Comparison of ENCODE assay signal across 8 cellular contexts in the genomic region with DNA sequence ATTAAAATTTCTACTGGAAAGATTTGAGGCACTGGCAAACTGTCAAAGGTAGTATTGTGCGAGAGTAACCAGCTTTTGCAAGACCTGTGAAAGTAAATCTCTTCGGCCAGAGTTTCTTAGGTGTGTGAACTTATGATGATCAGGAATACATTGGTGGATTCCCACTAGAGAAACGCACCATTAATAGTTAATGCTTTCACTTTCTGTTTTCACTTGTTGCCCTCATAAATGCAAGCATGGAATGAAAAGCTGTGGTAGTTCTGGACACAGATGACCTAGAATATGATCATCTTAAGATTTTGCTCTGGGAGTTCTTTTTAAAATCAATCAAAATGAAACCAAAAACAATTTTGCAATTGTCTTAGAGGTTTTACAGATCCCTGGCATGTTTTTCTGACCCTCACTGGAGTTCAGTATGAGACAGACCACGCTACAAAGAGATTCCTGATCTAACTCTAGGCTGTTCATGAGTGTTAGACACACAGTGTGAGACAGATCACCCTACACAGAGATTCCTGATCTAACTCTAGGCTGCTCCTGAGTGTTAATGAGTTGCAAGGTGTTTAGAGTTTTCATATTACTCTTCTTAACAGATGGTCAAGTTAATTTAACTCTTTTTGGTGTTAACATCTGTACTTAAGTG.
A peak's percentile ranks its signal among the peaks of the same experiment; 100 is the strongest.
DNase-seq lines count a peak whose midpoint lies in the region; ATAC-seq and TF ChIP-seq lines count a peak whose summit lies in the region.

No MANE protein-coding gene starts in this region.

- H3K27ac ChIP-seq in IMR-90 (ENCODE audit: insufficient read depth, low read length) (no peak overlapping the region), transverse colon (peak overlapping the region in 3 of 4 donors; percentile 0 to 23 (median 22))

- 0 out of 2 replicates have a peak overlapping the region, but pooled peaks have one; percentile 39 for H4K5ac ChIP-seq in IMR-90 (ENCODE audit: low read depth, low read length)

- TF ChIP-seq EP300 in transverse colon (IDR thresholded peaks at IDR 0.05; ENCODE audit: low read depth) = no peak

- POLR2A ChIA-PET in IMR-90 (lab: Charles Lee; ENCODE audit: unreplicated experiment) = no interaction called here

- no peak overlapping the region for H2AK9ac ChIP-seq in IMR-90 (replicated peaks; ENCODE audit: low read depth, low read length, poor library complexity)

- no peak overlapping the region; a peak in 1 of 4 replicates for H4K8ac ChIP-seq in IMR-90 (ENCODE audit: low read depth in 2 of 2, low read length in 2 of 2)

- H2BK120ac ChIP-seq in IMR-90 (ENCODE audit: low read depth, low read length) = no peak overlapping the region

- CTCF ChIA-PET in IMR-90 (lab: Yijun Ruan, JAX) = interaction anchor here (3.6 kb wide), 1 partner anchor 11 kb away, joined by 12 read pairs; no protein-coding TSS in a partner anchor

- peak; percentile 22 for DNase-seq in AG10803 (ENCODE audit: low read depth)
- DNase-seq in IMR-90 = peak; percentile 21
- DNase-seq in foreskin fibroblast = no peak
- no peak for DNase-seq in transverse colon
- no peak for DNase-seq in KBM-7
- DNase-seq in NCI-H1436 (lab: John Stamatoyannopoulos, UW) = no peak
- DNase-seq in lower leg skin (ENCODE audit: low spot score in 2 of 2) = no peak

- H2BK15ac ChIP-seq in IMR-90 (ENCODE audit: low read depth, low read length) = no peak overlapping the region

- TF ChIP-seq RAD21 in IMR-90 (IDR thresholded peaks at IDR 0.05; ENCODE audit: low read length) = no peak

- H4K91ac ChIP-seq in IMR-90 (ENCODE audit: insufficient read depth, low read depth, low read length) = no peak overlapping the region

- peak overlapping the region; percentile 58; the same call in 1 of the 2 replicates for H3K23ac ChIP-seq in IMR-90 (ENCODE audit: low read depth, low read length)

- TF ChIP-seq POLR2A in IMR-90 (IDR thresholded peaks at IDR 0.05; ENCODE audit: low read depth, low read length) = no peak
- no peak for TF ChIP-seq POLR2A in transverse colon (IDR thresholded peaks at IDR 0.05)
- no peak for TF ChIP-seq POLR2A in lower leg skin (IDR thresholded peaks at IDR 0.05)

- no peak overlapping the region for H2BK5ac ChIP-seq in IMR-90 (ENCODE audit: low read depth, low read length, poor library complexity, severe bottlenecking)

- no TSS peak for BruUV-seq in IMR-90 (replicated peaks; lab: Mats Ljungman, UMichigan)

- H3K14ac ChIP-seq in IMR-90 (replicated peaks; ENCODE audit: low read depth, low read length) = no peak overlapping the region

- TF ChIP-seq CTCF in AG10803 (conservative IDR thresholded peaks at IDR 0.05; ENCODE audit: low read length) (no peak), IMR-90 (conservative IDR thresholded peaks at IDR 0.05; ENCODE audit: low read depth, low read length) (no peak), foreskin fibroblast (IDR thresholded peaks at IDR 0.05; ENCODE audit: low read depth, low read length) (no peak), transverse colon (IDR thresholded peaks at IDR 0.05) (no peak), lower leg skin (IDR thresholded peaks at IDR 0.05) (no peak)

- H3K27me3 ChIP-seq in IMR-90 (ENCODE audit: control insufficient read depth, insufficient read depth, low read length) = no peaks in the 10 kb centered on the region
- no peaks in the 10 kb centered on the region for H3K27me3 ChIP-seq in transverse colon

- H3K9ac ChIP-seq in IMR-90 (ENCODE audit: low read depth, low read length) = no peak overlapping the region

- in situ Hi-C loops in IMR-90 (cut with MboI; ENCODE audit: low sequenced_read_pairs) (no loop called here), transverse colon (cut with MboI; ENCODE audit: low pct_ligation_motif_present in 1 of 4, low pct_unique_long_range_greater_than_20kb in 1 of 4, low sequenced_read_pairs in 3 of 4) (no loop called here), KBM-7 (cut with MboI; ENCODE audit: low pct_unique_long_range_greater_than_20kb, low sequenced_read_pairs) (no loop called here)

- ATAC-seq in GM19351 (IDR thresholded peaks at IDR 0.05; ENCODE audit: unreplicated experiment) (peak; percentile 73), IMR-90 (ENCODE audit: low read depth) (peak; percentile 62)

- WGBS in IMR-90 (ENCODE audit: extremely low coverage in 2 of 2, insufficient read length in 1 of 2), 2 experiments = no CpG with 5 or more reads among the region's 4 CpGs
- WGBS in transverse colon (ENCODE audit: low coverage in 1 of 2), 2 donors = 46 to 51% methylated on average over 4 of the region's 4 CpGs
- WGBS in lower leg skin, 2 donors = 39 to 54% methylated on average over 4 of the region's 4 CpGs

- H3K4me2 ChIP-seq in IMR-90 (ENCODE audit: low read depth, low read length) = peak overlapping the region; percentile 93

- H3K79me1 ChIP-seq in IMR-90 (ENCODE audit: low read depth in 1 of 2, low read length in 2 of 2) = no peaks in the 10 kb centered on the region

- H3K18ac ChIP-seq in IMR-90 (ENCODE audit: low read depth, low read length) = no peak overlapping the region

- no peak overlapping the region for H3K4ac ChIP-seq in IMR-90 (ENCODE audit: low read depth, low read length)

- no peak overlapping the region for H2AK5ac ChIP-seq in IMR-90 (ENCODE audit: low read depth, low read length)

- no peak overlapping the region for H2AFZ ChIP-seq in IMR-90 (replicated peaks; ENCODE audit: low read length, poor library complexity)

- intact Hi-C loops in IMR-90 (cut with micrococcal nuclease) (no loop called here), transverse colon (cut with DNase I; ENCODE audit: low total_unique reads) (no loop called here), lower leg skin (cut with DNase I; ENCODE audit: low total_unique reads) (loop anchor here (5.0 to 10.0 kb wide), 2 partner anchors 398 to 920 kb away; no protein-coding TSS in a partner anchor)

- H3K36me3 ChIP-seq in IMR-90 (ENCODE audit: control insufficient read depth, insufficient read depth, low read length) (peaks cover 5% of the 10 kb centered on the region), transverse colon (peaks cover 0 to 5% (median 0%) of the 10 kb centered on the region in 4 donors)

- dilution Hi-C loops in IMR-90 (cut with HindIII; ENCODE audit: low sequenced_read_pairs, unreplicated experiment) = no loop called here

- no peak overlapping the region for H3K56ac ChIP-seq in IMR-90 (ENCODE audit: extremely low read depth, insufficient read depth, low read length)

- H3K4me3 ChIP-seq in AG10803 (ENCODE audit: low read length) = peak overlapping the region; percentile 46
- peak overlapping the region; percentile 27; the same call in 1 of the 2 replicates for H3K4me3 ChIP-seq in IMR-90 (ENCODE audit: insufficient read depth, low read depth, low read length)
- H3K4me3 ChIP-seq in foreskin fibroblast (ENCODE audit: low read depth in 1 of 2, low read length in 2 of 2) = peak overlapping the region; percentile 22 to 49
- peak overlapping the region in 2 of 4 donors; percentile 8 to 20 for H3K4me3 ChIP-seq in transverse colon
- no peak overlapping the region for H3K4me3 ChIP-seq in lower leg skin (ENCODE audit: low read depth, poor library complexity, severe bottlenecking)

- no peaks in the 10 kb centered on the region for H4K20me1 ChIP-seq in IMR-90 (ENCODE audit: insufficient read depth, low read length)

- H3K9me1 ChIP-seq in IMR-90 (ENCODE audit: insufficient read depth, low read length) = no peaks in the 10 kb centered on the region; the same call in 1 of the 2 replicates

- H2BK20ac ChIP-seq in IMR-90 (ENCODE audit: low read depth, low read length) = no peak overlapping the region

- H3K9me3 ChIP-seq in IMR-90 (ENCODE audit: control insufficient read depth, insufficient read depth, low read length) (no peaks in the 10 kb centered on the region), transverse colon (no peaks in the 10 kb centered on the region)

- H3K4me1 ChIP-seq in IMR-90 (ENCODE audit: control insufficient read depth, insufficient read depth, low read length) (no peaks in the 10 kb centered on the region), transverse colon (peaks cover 0 to 9% (median 4%) of the 10 kb centered on the region in 4 donors)

TF ChIP-seq in IMR-90, 13 proteins besides CTCF, POLR2A, EP300 and RAD21:
- TF ChIP-seq NFE2L2 (IDR thresholded peaks at IDR 0.05; ENCODE audit: low read depth, low read length) (no peak), BHLHE40 (IDR thresholded peaks at IDR 0.05; ENCODE audit: low read depth, low read length) (no peak), MAZ (IDR thresholded peaks at IDR 0.05; ENCODE audit: borderline replicate concordance, low read depth, low read length) (no peak), ELK1 (IDR thresholded peaks at IDR 0.05; ENCODE audit: borderline replicate concordance, low read depth, low read length) (no peak), CHD1 (IDR thresholded peaks at IDR 0.05; ENCODE audit: low read depth, low read length) (no peak), MAFK (IDR thresholded peaks at IDR 0.05; ENCODE audit: low read depth, low read length) (no peak)

Comparison
In these comparisons a context has a peak if more than half of its experiments do, and no peak if none do; other contexts are left out.
1. DNase-seq: peak in AG10803 (single experiment) and IMR-90 (single experiment); none in foreskin fibroblast (0 of 2), transverse colon (single experiment), KBM-7 (single experiment), NCI-H1436 (single experiment) and lower leg skin (0 of 2).